ENCODE assay signal across 1 cellular context in the genomic region with DNA sequence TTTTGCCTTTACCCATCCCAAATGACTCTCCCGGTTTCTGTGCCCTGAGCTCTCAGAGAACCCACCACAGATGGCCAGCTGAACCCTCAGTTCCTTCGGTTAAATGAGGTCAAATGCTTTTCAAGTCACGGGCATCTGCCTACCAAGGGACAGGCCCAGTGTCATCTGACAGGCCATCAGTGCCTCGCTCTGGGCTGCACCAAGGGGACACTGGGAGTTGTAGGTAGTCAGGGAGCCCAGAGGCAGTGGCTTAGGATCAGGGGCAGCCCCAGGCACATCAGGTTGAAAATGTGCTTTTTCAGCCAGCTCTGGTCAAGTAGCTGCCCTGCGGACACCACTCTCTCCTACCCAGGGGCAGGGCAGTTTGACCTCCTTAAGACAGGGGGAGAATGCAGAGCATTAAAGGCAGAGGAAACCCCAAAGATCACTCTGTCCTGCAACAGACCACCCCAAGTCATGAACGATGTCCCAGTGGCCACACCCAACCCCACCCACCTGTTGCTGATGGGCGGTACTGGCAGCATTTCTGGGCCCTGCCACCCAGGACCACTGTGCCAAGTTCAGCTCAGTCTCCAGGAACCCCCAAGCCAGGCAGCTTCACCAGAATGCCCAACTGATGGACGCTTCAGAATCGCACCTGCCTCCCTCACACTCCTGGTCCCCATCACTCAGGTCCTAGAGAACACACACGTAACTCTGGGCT.
TF ChIP-seq lines count a peak whose summit lies in the region.

No MANE protein-coding gene starts in this region.

TF ChIP-seq in H1, 55 proteins besides CTCF, POLR2A, EP300 and RAD21:
- TF ChIP-seq CBX5 (IDR thresholded peaks at IDR 0.05; ENCODE audit: low read depth, low read length) (no peak), FOSL1 (IDR thresholded peaks at IDR 0.05; ENCODE audit: insufficient read depth, low read depth, low read length) (no peak), ZNF274 (IDR thresholded peaks at IDR 0.05; ENCODE audit: borderline replicate concordance, extremely low read depth, low read length) (no peak), KDM5A (IDR thresholded peaks at IDR 0.05; ENCODE audit: low read length) (no peak), POLR2AphosphoS5 (IDR thresholded peaks at IDR 0.05; ENCODE audit: low read depth, low read length) (no peak), CTBP2 (IDR thresholded peaks at IDR 0.05; ENCODE audit: borderline replicate concordance, insufficient read depth, insufficient read length, low read length) (no peak), SP4 (IDR thresholded peaks at IDR 0.05; ENCODE audit: low read length) (no peak), CREB1 (IDR thresholded peaks at IDR 0.05) (no peak), RFX5 (IDR thresholded peaks at IDR 0.05; ENCODE audit: borderline replicate concordance, low read depth, low read length) (no peak), GTF2F1 (IDR thresholded peaks at IDR 0.05; ENCODE audit: borderline replicate concordance, low read depth, low read length) (no peak), MAFK (IDR thresholded peaks at IDR 0.05; ENCODE audit: low read depth, low read length) (no peak)
- TF ChIP-seq, protein P1, sequence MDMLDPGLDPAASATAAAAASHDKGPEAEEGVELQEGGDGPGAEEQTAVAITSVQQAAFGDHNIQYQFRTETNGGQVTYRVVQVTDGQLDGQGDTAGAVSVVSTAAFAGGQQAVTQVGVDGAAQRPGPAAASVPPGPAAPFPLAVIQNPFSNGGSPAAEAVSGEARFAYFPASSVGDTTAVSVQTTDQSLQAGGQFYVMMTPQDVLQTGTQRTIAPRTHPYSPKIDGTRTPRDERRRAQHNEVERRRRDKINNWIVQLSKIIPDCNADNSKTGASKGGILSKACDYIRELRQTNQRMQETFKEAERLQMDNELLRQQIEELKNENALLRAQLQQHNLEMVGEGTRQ (IDR thresholded peaks at IDR 0.05; ENCODE audit: low read length), result no peak
- TF ChIP-seq, protein P2, sequence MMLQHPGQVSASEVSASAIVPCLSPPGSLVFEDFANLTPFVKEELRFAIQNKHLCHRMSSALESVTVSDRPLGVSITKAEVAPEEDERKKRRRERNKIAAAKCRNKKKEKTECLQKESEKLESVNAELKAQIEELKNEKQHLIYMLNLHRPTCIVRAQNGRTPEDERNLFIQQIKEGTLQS (IDR thresholded peaks at IDR 0.05; ENCODE audit: insufficient read depth, low read depth, low read length), result no peak
